ENCODE assay signal across 14 cellular contexts in genomic region chr9:120387257-120387999, GRCh38.
A peak's percentile ranks its signal among the peaks of the same experiment; 100 is the strongest.
DNase-seq lines count a peak whose midpoint lies in the region; ATAC-seq and TF ChIP-seq lines count a peak whose summit lies in the region.
"Had no signal": no experiment of that assay in that cellular context is flagged by ENCODE, and none has a peak within 500 bp of the region (broad histone marks: within the 10 kb centered on the region; RNA-seq: fewer than 3 reads in every experiment).

No MANE protein-coding gene starts in this region.

- H3K4me1 ChIP-seq in subcutaneous abdominal adipose tissue (ENCODE audit: control insufficient read depth in 5 of 5, insufficient read depth in 5 of 5, low read length in 5 of 5) (peaks cover 5 to 41% (median 34%) of the 10 kb centered on the region in 5 donors), ovary (ENCODE audit: insufficient read depth) (peaks cover 13% of the 10 kb centered on the region)
- H3K4me1 ChIP-seq: parathyroid adenoma had no signal

- TF ChIP-seq CTCF in ovary (IDR thresholded peaks at IDR 0.05), result no peak

- no peak overlapping the region for H3K27ac Mint-ChIP-seq in activated naive CD8-positive, alpha-beta T cell treated with anti-CD3 and anti-CD28 coated beads, Interleukin-2, amount 10 ng/mL, durations not matched to agents 7 days and 5 days
- H3K27ac Mint-ChIP-seq in activated naive CD8-positive, alpha-beta T cell treated with anti-CD3 and anti-CD28 coated beads, Interleukin-2, amount 50 U/mL, for 24 hours, result no peak overlapping the region
- no peak overlapping the region for H3K27ac Mint-ChIP-seq in activated T-helper 1 cell treated with anti-CD3 and anti-CD28 coated beads, Interleukin-12 subunit alpha, Interleukin-12 subunit beta, Interleukin-2, Interleukin-4 antibody, amounts not matched to agents 30 ng/mL and 10 ng/mL and 1 ng/mL, durations not matched to agents 14 hours and 24 hours and 36 hours

- H3K4me3 ChIP-seq in subcutaneous abdominal adipose tissue (ENCODE audit: low read depth in 1 of 5, low read length in 5 of 5) (no peak overlapping the region), ovary (no peak overlapping the region)
- H3K4me3 ChIP-seq: upper lobe of left lung had no signal

- no peak for TF ChIP-seq POLR2A in ovary (IDR thresholded peaks at IDR 0.05)

- peak; percentile 17 for ATAC-seq in activated naive CD8-positive, alpha-beta T cell treated with anti-CD3 and anti-CD28 coated beads, Interleukin-2, amount 10 ng/mL, durations not matched to agents 7 days and 5 days (ENCODE audit: low read depth)
- no peak for ATAC-seq in activated naive CD8-positive, alpha-beta T cell treated with anti-CD3 and anti-CD28 coated beads, Interleukin-2, amount 50 U/mL, for 24 hours
- ATAC-seq in GM21447 (IDR thresholded peaks at IDR 0.05; ENCODE audit: unreplicated experiment), result no peak
- ATAC-seq: activated CD4-positive, CD25-positive, alpha-beta regulatory T cell treated with anti-CD3 and anti-CD28 coated beads, Interleukin-2, amount 50 U/mL, for 24 hours had no signal

- H3K9me3 Mint-ChIP-seq in activated naive CD8-positive, alpha-beta T cell treated with anti-CD3 and anti-CD28 coated beads, Interleukin-2, amount 10 ng/mL, durations not matched to agents 7 days and 5 days, result no peaks in the 10 kb centered on the region
- no peaks in the 10 kb centered on the region for H3K9me3 Mint-ChIP-seq in activated naive CD8-positive, alpha-beta T cell treated with anti-CD3 and anti-CD28 coated beads, Interleukin-2, amount 50 U/mL, for 24 hours
- H3K9me3 Mint-ChIP-seq in activated T-helper 1 cell treated with anti-CD3 and anti-CD28 coated beads, Interleukin-12 subunit alpha, Interleukin-12 subunit beta, Interleukin-2, Interleukin-4 antibody, amounts not matched to agents 30 ng/mL and 10 ng/mL and 1 ng/mL, durations not matched to agents 14 hours and 24 hours and 36 hours, result no peaks in the 10 kb centered on the region

- POLR2A ChIA-PET in activated naive CD8-positive, alpha-beta T cell treated with anti-CD3 and anti-CD28 coated beads, Interleukin-2, amount 10 ng/mL, durations not matched to agents 7 days and 5 days (lab: Charles Lee), result interaction anchor here (0.6 kb wide), 1 partner anchor 304 kb away, joined by 3 read pairs; no protein-coding TSS in a partner anchor

- no peaks in the 10 kb centered on the region for H3K27me3 Mint-ChIP-seq in activated naive CD8-positive, alpha-beta T cell treated with anti-CD3 and anti-CD28 coated beads, Interleukin-2, amount 10 ng/mL, durations not matched to agents 7 days and 5 days
- no peaks in the 10 kb centered on the region for H3K27me3 Mint-ChIP-seq in activated naive CD8-positive, alpha-beta T cell treated with anti-CD3 and anti-CD28 coated beads, Interleukin-2, amount 50 U/mL, for 24 hours
- no peaks in the 10 kb centered on the region for H3K27me3 Mint-ChIP-seq in activated T-helper 1 cell treated with anti-CD3 and anti-CD28 coated beads, Interleukin-12 subunit alpha, Interleukin-12 subunit beta, Interleukin-2, Interleukin-4 antibody, amounts not matched to agents 30 ng/mL and 10 ng/mL and 1 ng/mL, durations not matched to agents 14 hours and 24 hours and 36 hours (ENCODE audit: insufficient read depth)

- H3K27ac ChIP-seq in caudate nucleus (ENCODE audit: low read depth, low read length) (peak overlapping the region; percentile 45), subcutaneous abdominal adipose tissue (ENCODE audit: low read depth, low read length) (peak overlapping the region; percentile 23), ovary (peak overlapping the region in 1 of 2 donors; percentile 28)
- H3K27ac ChIP-seq: KMS-11, parathyroid adenoma had no signal

- DNase-seq in activated naive CD8-positive, alpha-beta T cell treated with anti-CD3 and anti-CD28 coated beads, Interleukin-2, amount 10 ng/mL, durations not matched to agents 7 days and 5 days, result no peak
- DNase-seq in activated naive CD8-positive, alpha-beta T cell treated with anti-CD3 and anti-CD28 coated beads, Interleukin-2, amount 50 U/mL, for 24 hours, result no peak
- DNase-seq in NCI-H2107 (lab: John Stamatoyannopoulos, UW) (peak; percentile 59), caudate nucleus (lab: John Stamatoyannopoulos, UW) (no peak), ovary (no peak)
- DNase-seq in activated T-helper 1 cell treated with anti-CD3 and anti-CD28 coated beads, Interleukin-12 subunit alpha, Interleukin-12 subunit beta, Interleukin-2, Interleukin-4 antibody, amounts not matched to agents 30 ng/mL and 10 ng/mL and 1 ng/mL, durations not matched to agents 14 hours and 24 hours and 36 hours (ENCODE audit: low spot score), result no peak
- DNase-seq: ACHN, mesendoderm had no signal

- no peak overlapping the region for H3K9ac ChIP-seq in subcutaneous abdominal adipose tissue (ENCODE audit: low read length in 5 of 5)
- H3K9ac ChIP-seq: KMS-11, parathyroid adenoma had no signal

- intact Hi-C loops in activated T-helper 1 cell treated with anti-CD3 and anti-CD28 coated beads, Interleukin-12 subunit alpha, Interleukin-12 subunit beta, Interleukin-2, Interleukin-4 antibody, amounts not matched to agents 30 ng/mL and 10 ng/mL and 1 ng/mL, durations not matched to agents 14 hours and 24 hours and 36 hours (cut with micrococcal nuclease), result no loop called here
- intact Hi-C loops in ovary (cut with DNase I), result no loop called here

- H3K9me3 ChIP-seq in subcutaneous abdominal adipose tissue (ENCODE audit: control insufficient read depth in 5 of 5, low read length in 5 of 5), result no peaks in the 10 kb centered on the region
- H3K9me3 ChIP-seq in ovary, result no peaks in the 10 kb centered on the region
- H3K9me3 ChIP-seq: upper lobe of left lung had no signal

- WGBS in ovary, 3 donors, result 77 to 89% (median 85%) methylated on average over 14 of the region's 14 CpGs

- no peak overlapping the region for H3K4me3 Mint-ChIP-seq in activated naive CD8-positive, alpha-beta T cell treated with anti-CD3 and anti-CD28 coated beads, Interleukin-2, amount 10 ng/mL, durations not matched to agents 7 days and 5 days
- H3K4me3 Mint-ChIP-seq in activated naive CD8-positive, alpha-beta T cell treated with anti-CD3 and anti-CD28 coated beads, Interleukin-2, amount 50 U/mL, for 24 hours, result no peak overlapping the region
- no peak overlapping the region for H3K4me3 Mint-ChIP-seq in activated T-helper 1 cell treated with anti-CD3 and anti-CD28 coated beads, Interleukin-12 subunit alpha, Interleukin-12 subunit beta, Interleukin-2, Interleukin-4 antibody, amounts not matched to agents 30 ng/mL and 10 ng/mL and 1 ng/mL, durations not matched to agents 14 hours and 24 hours and 36 hours

- H3K4me1 Mint-ChIP-seq in activated naive CD8-positive, alpha-beta T cell treated with anti-CD3 and anti-CD28 coated beads, Interleukin-2, amount 10 ng/mL, durations not matched to agents 7 days and 5 days, result no peaks in the 10 kb centered on the region
- no peaks in the 10 kb centered on the region for H3K4me1 Mint-ChIP-seq in activated naive CD8-positive, alpha-beta T cell treated with anti-CD3 and anti-CD28 coated beads, Interleukin-2, amount 50 U/mL, for 24 hours
- H3K4me1 Mint-ChIP-seq in activated T-helper 1 cell treated with anti-CD3 and anti-CD28 coated beads, Interleukin-12 subunit alpha, Interleukin-12 subunit beta, Interleukin-2, Interleukin-4 antibody, amounts not matched to agents 30 ng/mL and 10 ng/mL and 1 ng/mL, durations not matched to agents 14 hours and 24 hours and 36 hours (ENCODE audit: low read depth), result no peaks in the 10 kb centered on the region

- H3K36me3 ChIP-seq in subcutaneous abdominal adipose tissue (ENCODE audit: control insufficient read depth in 5 of 5, insufficient read depth in 5 of 5, low read length in 5 of 5) (peaks cover 0 to 50% (median 40%) of the 10 kb centered on the region in 5 donors), ovary (no peaks in the 10 kb centered on the region)

- no peaks in the 10 kb centered on the region for H3K27me3 ChIP-seq in subcutaneous abdominal adipose tissue (ENCODE audit: control insufficient read depth in 5 of 5, insufficient read depth in 4 of 5, low read length in 5 of 5)
- no peaks in the 10 kb centered on the region for H3K27me3 ChIP-seq in ovary
- H3K27me3 ChIP-seq: upper lobe of left lung had no signal

- TF ChIP-seq EP300 in ovary (IDR thresholded peaks at IDR 0.05), result no peak

- peaks cover 15% of the 10 kb centered on the region for H3K36me3 Mint-ChIP-seq in activated naive CD8-positive, alpha-beta T cell treated with anti-CD3 and anti-CD28 coated beads, Interleukin-2, amount 10 ng/mL, durations not matched to agents 7 days and 5 days
- peaks cover 11% of the 10 kb centered on the region for H3K36me3 Mint-ChIP-seq in activated naive CD8-positive, alpha-beta T cell treated with anti-CD3 and anti-CD28 coated beads, Interleukin-2, amount 50 U/mL, for 24 hours (ENCODE audit: low read depth)
- peaks cover 19% of the 10 kb centered on the region for H3K36me3 Mint-ChIP-seq in activated T-helper 1 cell treated with anti-CD3 and anti-CD28 coated beads, Interleukin-12 subunit alpha, Interleukin-12 subunit beta, Interleukin-2, Interleukin-4 antibody, amounts not matched to agents 30 ng/mL and 10 ng/mL and 1 ng/mL, durations not matched to agents 14 hours and 24 hours and 36 hours (ENCODE audit: low read depth)
